In genomic region chr6:51396583-51396982, GRCh38 we compare ENCODE assay signal across 30 cellular contexts.
A peak's percentile ranks its signal among the peaks of the same experiment; 100 is the strongest.
DNase-seq lines count a peak whose midpoint lies in the region; ATAC-seq lines count a peak whose summit lies in the region.
"Had no signal": no experiment of that assay in that cellular context is flagged by ENCODE, and none has a peak within 500 bp of the region (broad histone marks: within the 10 kb centered on the region; RNA-seq: fewer than 3 reads in every experiment).

No MANE protein-coding gene starts in this region.

- peak; percentile 42 for ATAC-seq in GM18502 (IDR thresholded peaks at IDR 0.05; ENCODE audit: poor library complexity, unreplicated experiment)
- peak; percentile 61 for ATAC-seq in GM19397 (IDR thresholded peaks at IDR 0.05; ENCODE audit: unreplicated experiment)
- ATAC-seq in HG02759 (IDR thresholded peaks at IDR 0.05; ENCODE audit: unreplicated experiment) = peak; percentile 68
- peak; percentile 68 for ATAC-seq in HG03196 (IDR thresholded peaks at IDR 0.05; ENCODE audit: unreplicated experiment)
- ATAC-seq: activated naive CD8-positive, alpha-beta T cell treated with anti-CD3 and anti-CD28 coated beads, Interleukin-2, amount 50 U/mL, for 24 hours; body of pancreas; foreskin keratinocyte; natural killer cell; stimulated activated naive CD8-positive, alpha-beta T cell treated with anti-CD3 and anti-CD28 coated beads, Interleukin-15, amount 100 ng/mL, for 72 hours; WTC11 had no signal

- DNase-seq in NCI-H1930 (lab: John Stamatoyannopoulos, UW) = no peak
- no peak for DNase-seq in NCI-H1436 treated with DMSO at 0.1 percent for 48 hours (lab: John Stamatoyannopoulos, UW)
- no peak for DNase-seq in substantia nigra (lab: John Stamatoyannopoulos, UW)
- no peak for DNase-seq in islet precursor cell
- DNase-seq: 8988T; activated CD4-positive, alpha-beta T cell treated with anti-CD3 and anti-CD28 coated beads, Interleukin-2, amount 50 U/mL, for 4 hours; activated effector memory CD4-positive, alpha-beta T cell treated with anti-CD3 and anti-CD28 coated beads, Interleukin-2, amount 50 U/mL, for 16 hours; activated naive CD8-positive, alpha-beta T cell treated with anti-CD3 and anti-CD28 coated beads, Interleukin-2, amount 50 U/mL, for 24 hours; body of pancreas; effector CD4-positive, alpha-beta T cell; foreskin keratinocyte; GF-D8; H7; immature natural killer cell; left ventricle myocardium inferior; natural killer cell; NCI-H2171; NCI-H774; ovary; stimulated activated CD4-positive, alpha-beta T cell treated with anti-CD3 and anti-CD28 coated beads, Interleukin-12 subunit alpha, Interleukin-12 subunit beta, amount 100 ng/mL, for 4 hours; stimulated activated naive CD8-positive, alpha-beta T cell treated with anti-CD3 and anti-CD28 coated beads, Interleukin-15, amount 100 ng/mL, for 72 hours; T-helper 9 cell had no signal

- H3K27ac ChIP-seq in substantia nigra (ENCODE audit: low read depth, low read length, poor library complexity, severe bottlenecking) = no peak overlapping the region
- H3K27ac ChIP-seq: body of pancreas, foreskin keratinocyte, KMS-11, left ventricle myocardium inferior, ovary, right atrium auricular region, tibial nerve had no signal
